Comparison of ENCODE assay signal across 12 cellular contexts in the genomic region with DNA sequence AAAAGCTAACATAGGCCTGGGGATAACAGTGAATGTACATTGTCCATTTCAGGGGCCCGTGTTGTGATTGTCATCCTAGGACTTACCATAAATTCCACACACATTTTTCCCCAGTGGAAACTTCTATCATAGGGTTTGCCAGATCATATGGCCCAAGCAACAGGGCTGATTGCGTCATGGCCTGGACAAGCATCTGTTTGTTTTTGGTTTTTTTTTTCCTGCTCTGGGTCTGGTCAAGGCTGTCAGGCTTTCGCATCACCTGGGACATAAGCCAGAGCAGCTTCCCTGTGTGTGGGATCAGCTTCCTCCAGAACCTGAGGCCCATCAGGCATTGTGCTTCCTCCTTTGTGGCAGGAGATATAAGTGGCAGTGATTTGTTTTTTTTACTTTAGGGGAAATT.
DNase-seq lines count a peak whose midpoint lies in the region; FAIRE-seq and TF ChIP-seq lines count a peak whose summit lies in the region.
"Had no signal": no experiment of that assay in that cellular context is flagged by ENCODE, and none has a peak within 500 bp of the region (broad histone marks: within the 10 kb centered on the region; RNA-seq: fewer than 3 reads in every experiment).

No MANE protein-coding gene starts in this region.

- H2BK120ac ChIP-seq in trophoblast cell (ENCODE audit: insufficient read depth, low read length, poor library complexity) = no peak overlapping the region
- no peak overlapping the region for H2BK120ac ChIP-seq in mesendoderm (ENCODE audit: low read depth, low read length)

- H2AK5ac ChIP-seq in trophoblast cell (ENCODE audit: low read length) = no peak overlapping the region
- H2AK5ac ChIP-seq in mesendoderm (ENCODE audit: low read length) = no peak overlapping the region

- H2BK12ac ChIP-seq in trophoblast cell (ENCODE audit: low read length) = no peak overlapping the region

- H4K91ac ChIP-seq in trophoblast cell (ENCODE audit: low read depth, low read length) = no peak overlapping the region

- H3K9me3 Mint-ChIP-seq in activated naive CD8-positive, alpha-beta T cell treated with anti-CD3 and anti-CD28 coated beads for 36 hours = no peaks in the 10 kb centered on the region
- H3K9me3 Mint-ChIP-seq in activated naive CD4-positive, alpha-beta T cell treated with anti-CD3 and anti-CD28 coated beads, Interleukin-2, amount 10 ng/mL, durations not matched to agents 7 days and 5 days = no peaks in the 10 kb centered on the region
- H3K9me3 Mint-ChIP-seq: activated naive CD8-positive, alpha-beta T cell treated with anti-CD3 and anti-CD28 coated beads, Interleukin-2, amount 10 ng/mL, durations not matched to agents 7 days and 5 days had no signal

- H3K4me1 ChIP-seq in trophoblast cell (ENCODE audit: control insufficient read depth in 1 of 2, insufficient read depth in 2 of 2, low read length in 2 of 2) (peaks cover 6 to 11% of the 10 kb centered on the region in 2 experiments), mesendoderm (ENCODE audit: control insufficient read depth, low read depth, low read length) (no peaks in the 10 kb centered on the region)

- H3K79me2 ChIP-seq in trophoblast cell (ENCODE audit: control insufficient read depth, insufficient read depth, low read length, poor library complexity) (no peaks in the 10 kb centered on the region), mesendoderm (ENCODE audit: control insufficient read depth, insufficient read depth, low read length) (no peaks in the 10 kb centered on the region)

- no peak overlapping the region for H3K4me3 Mint-ChIP-seq in activated naive CD8-positive, alpha-beta T cell treated with anti-CD3 and anti-CD28 coated beads for 36 hours
- H3K4me3 Mint-ChIP-seq in activated naive CD4-positive, alpha-beta T cell treated with anti-CD3 and anti-CD28 coated beads, Interleukin-2, amount 10 ng/mL, durations not matched to agents 7 days and 5 days = no peak overlapping the region
- H3K4me3 Mint-ChIP-seq: activated naive CD8-positive, alpha-beta T cell treated with anti-CD3 and anti-CD28 coated beads, Interleukin-2, amount 10 ng/mL, durations not matched to agents 7 days and 5 days had no signal

- H3K27me3 Mint-ChIP-seq in activated naive CD8-positive, alpha-beta T cell treated with anti-CD3 and anti-CD28 coated beads for 36 hours = no peaks in the 10 kb centered on the region
- no peaks in the 10 kb centered on the region for H3K27me3 Mint-ChIP-seq in activated naive CD4-positive, alpha-beta T cell treated with anti-CD3 and anti-CD28 coated beads, Interleukin-2, amount 10 ng/mL, durations not matched to agents 7 days and 5 days
- H3K27me3 Mint-ChIP-seq: progenitor cell of endocrine pancreas had no signal

- H2AFZ ChIP-seq in trophoblast cell (ENCODE audit: insufficient read depth, low read length, poor library complexity) = no peak overlapping the region

- H3K36me3 Mint-ChIP-seq in activated naive CD8-positive, alpha-beta T cell treated with anti-CD3 and anti-CD28 coated beads for 36 hours = no peaks in the 10 kb centered on the region
- no peaks in the 10 kb centered on the region for H3K36me3 Mint-ChIP-seq in activated naive CD4-positive, alpha-beta T cell treated with anti-CD3 and anti-CD28 coated beads, Interleukin-2, amount 10 ng/mL, durations not matched to agents 7 days and 5 days
- H3K36me3 Mint-ChIP-seq: activated naive CD8-positive, alpha-beta T cell treated with anti-CD3 and anti-CD28 coated beads, Interleukin-2, amount 10 ng/mL, durations not matched to agents 7 days and 5 days had no signal

- H4K5ac ChIP-seq in mesendoderm (ENCODE audit: low read length) = no peak overlapping the region

- H3K4me3 ChIP-seq in fibroblast of villous mesenchyme (ENCODE audit: low read depth, low read length) = no peak overlapping the region
- no peak overlapping the region for H3K4me3 ChIP-seq in trophoblast cell (ENCODE audit: low read depth, low read length)
- no peak overlapping the region for H3K4me3 ChIP-seq in mesendoderm (ENCODE audit: low read length)
- H3K4me3 ChIP-seq: BLaER1 treated with 17β-estradiol and CSF1 and Interleukin-3, amounts not matched to agents 10 nM and 100 nM had no signal

- H3K36me3 ChIP-seq in trophoblast cell (ENCODE audit: control insufficient read depth in 1 of 2, insufficient read depth in 2 of 2, low read length in 2 of 2) (no peaks in the 10 kb centered on the region), mesendoderm (ENCODE audit: control insufficient read depth, insufficient read depth, low read length) (no peaks in the 10 kb centered on the region)
- H3K36me3 ChIP-seq: BLaER1 treated with 17β-estradiol and CSF1 and Interleukin-3, amounts not matched to agents 10 nM and 100 nM had no signal

- H3K27ac Mint-ChIP-seq in activated naive CD8-positive, alpha-beta T cell treated with anti-CD3 and anti-CD28 coated beads for 36 hours = no peak overlapping the region
- no peak overlapping the region for H3K27ac Mint-ChIP-seq in activated naive CD4-positive, alpha-beta T cell treated with anti-CD3 and anti-CD28 coated beads, Interleukin-2, amount 10 ng/mL, durations not matched to agents 7 days and 5 days
- H3K27ac Mint-ChIP-seq: activated naive CD8-positive, alpha-beta T cell treated with anti-CD3 and anti-CD28 coated beads, Interleukin-2, amount 10 ng/mL, durations not matched to agents 7 days and 5 days; progenitor cell of endocrine pancreas had no signal

- no peaks in the 10 kb centered on the region for H3K9me3 ChIP-seq in trophoblast cell (ENCODE audit: insufficient read depth, low read depth, low read length)

- CTCF ChIA-PET in activated naive CD4-positive, alpha-beta T cell treated with anti-CD3 and anti-CD28 coated beads, Interleukin-2, amount 10 ng/mL, durations not matched to agents 7 days and 5 days (lab: Charles Lee) = no interaction called here

- H3K4me2 ChIP-seq in trophoblast cell (ENCODE audit: low read length) (no peak overlapping the region), mesendoderm (ENCODE audit: low read length) (no peak overlapping the region)

- H4K8ac ChIP-seq in trophoblast cell (ENCODE audit: low read depth, low read length) = no peak overlapping the region
- no peak overlapping the region for H4K8ac ChIP-seq in mesendoderm (ENCODE audit: low read depth, low read length)

- H3K18ac ChIP-seq in trophoblast cell (ENCODE audit: low read length) (no peak overlapping the region), mesendoderm (ENCODE audit: low read length) (no peak overlapping the region)

- H3K14ac ChIP-seq in trophoblast cell (ENCODE audit: low read length) = no peak overlapping the region

- no peak for FAIRE-seq in RCC 7860 (lab: Jason Lieb, UNC)

- H3K79me1 ChIP-seq in trophoblast cell (ENCODE audit: low read length) = peaks cover 30% of the 10 kb centered on the region
- no peaks in the 10 kb centered on the region for H3K79me1 ChIP-seq in mesendoderm (ENCODE audit: low read length)

- no peaks in the 10 kb centered on the region for H3K4me1 Mint-ChIP-seq in activated naive CD8-positive, alpha-beta T cell treated with anti-CD3 and anti-CD28 coated beads for 36 hours
- peaks cover 3% of the 10 kb centered on the region for H3K4me1 Mint-ChIP-seq in activated naive CD4-positive, alpha-beta T cell treated with anti-CD3 and anti-CD28 coated beads, Interleukin-2, amount 10 ng/mL, durations not matched to agents 7 days and 5 days

- H2BK5ac ChIP-seq in trophoblast cell (ENCODE audit: low read depth, low read length, poor library complexity) = no peak overlapping the region
- H2BK5ac ChIP-seq in mesendoderm (ENCODE audit: low read length) = no peak overlapping the region

- H3K23ac ChIP-seq in trophoblast cell (ENCODE audit: low read length) = no peak overlapping the region
- H3K23ac ChIP-seq in mesendoderm (ENCODE audit: low read length) = no peak overlapping the region

- H4K12ac ChIP-seq in trophoblast cell (ENCODE audit: low read depth, low read length) = no peak overlapping the region

- WGBS in trophoblast cell (ENCODE audit: extremely low coverage, insufficient coverage, insufficient read length) = no CpG with 5 or more reads among the region's 3 CpGs
- WGBS in mesendoderm (ENCODE audit: extremely low coverage, insufficient coverage, low lambda C conversion rate) = no CpG with 5 or more reads among the region's 3 CpGs

- H3K27ac ChIP-seq in trophoblast cell (ENCODE audit: low read depth, low read length) (peak overlapping the region; percentile 83), mesendoderm (ENCODE audit: low read depth, low read length) (no peak overlapping the region)
- H3K27ac ChIP-seq: BLaER1 treated with 17β-estradiol and CSF1 and Interleukin-3, amounts not matched to agents 10 nM and 100 nM had no signal

- no peak overlapping the region for H3K9ac ChIP-seq in trophoblast cell (ENCODE audit: low read length)
- no peak overlapping the region for H3K9ac ChIP-seq in mesendoderm (ENCODE audit: low read length)
- H3K9ac ChIP-seq: BLaER1 treated with 17β-estradiol and CSF1 and Interleukin-3, amounts not matched to agents 10 nM and 100 nM had no signal

- no peak for TF ChIP-seq CTCF in fibroblast of villous mesenchyme (IDR thresholded peaks at IDR 0.05; ENCODE audit: insufficient read depth, low read depth, low read length)

- no peak overlapping the region for H3K4ac ChIP-seq in trophoblast cell (ENCODE audit: low read depth, low read length)
- no peak overlapping the region for H3K4ac ChIP-seq in mesendoderm (ENCODE audit: low read depth, low read length)

- peak; percentile 76 for DNase-seq in AG20443 (ENCODE audit: low spot score)
- peak; percentile 20 for DNase-seq in RCC 7860 (ENCODE audit: low spot score)
- peak; percentile 95 for DNase-seq in fibroblast of villous mesenchyme (ENCODE audit: low read depth)
- DNase-seq in trophoblast cell = peak in 1 of 2 donors; percentile 39
- no peak for DNase-seq in activated naive CD8-positive, alpha-beta T cell treated with anti-CD3 and anti-CD28 coated beads for 36 hours
- no peak for DNase-seq in activated naive CD4-positive, alpha-beta T cell treated with anti-CD3 and anti-CD28 coated beads, Interleukin-2, amount 10 ng/mL, durations not matched to agents 7 days and 5 days
- DNase-seq in mesendoderm = no peak
- no peak for DNase-seq in OCI-M2 (lab: John Stamatoyannopoulos, UW; ENCODE audit: unreplicated experiment)
- DNase-seq: activated naive CD8-positive, alpha-beta T cell treated with anti-CD3 and anti-CD28 coated beads, Interleukin-2, amount 10 ng/mL, durations not matched to agents 7 days and 5 days; NCI-H526 had no signal

- no peak overlapping the region for H3K56ac ChIP-seq in mesendoderm (ENCODE audit: low read length)

- H3K27me3 ChIP-seq in trophoblast cell (ENCODE audit: insufficient read depth, low read length) = no peaks in the 10 kb centered on the region
- no peaks in the 10 kb centered on the region for H3K27me3 ChIP-seq in mesendoderm (ENCODE audit: insufficient read depth, low read length, poor library complexity)

- no peak overlapping the region for H2BK15ac ChIP-seq in mesendoderm (replicated peaks; ENCODE audit: low read depth)

Comparison
In these comparisons a context has a peak if more than half of its experiments do, and no peak if none do; other contexts are left out.
1. DNase-seq: peak in AG20443 (single experiment), RCC 7860 (single experiment) and fibroblast of villous mesenchyme (single experiment); none in activated naive CD8-positive, alpha-beta T cell treated with anti-CD3 and anti-CD28 coated beads for 36 hours (single experiment), activated naive CD4-positive, alpha-beta T cell treated with anti-CD3 and anti-CD28 coated beads, Interleukin-2, amount 10 ng/mL, durations not matched to agents 7 days and 5 days (single experiment), mesendoderm (single experiment) and OCI-M2 (single experiment).